Comparison of ENCODE assay signal across 23 cellular contexts in the genomic region with DNA sequence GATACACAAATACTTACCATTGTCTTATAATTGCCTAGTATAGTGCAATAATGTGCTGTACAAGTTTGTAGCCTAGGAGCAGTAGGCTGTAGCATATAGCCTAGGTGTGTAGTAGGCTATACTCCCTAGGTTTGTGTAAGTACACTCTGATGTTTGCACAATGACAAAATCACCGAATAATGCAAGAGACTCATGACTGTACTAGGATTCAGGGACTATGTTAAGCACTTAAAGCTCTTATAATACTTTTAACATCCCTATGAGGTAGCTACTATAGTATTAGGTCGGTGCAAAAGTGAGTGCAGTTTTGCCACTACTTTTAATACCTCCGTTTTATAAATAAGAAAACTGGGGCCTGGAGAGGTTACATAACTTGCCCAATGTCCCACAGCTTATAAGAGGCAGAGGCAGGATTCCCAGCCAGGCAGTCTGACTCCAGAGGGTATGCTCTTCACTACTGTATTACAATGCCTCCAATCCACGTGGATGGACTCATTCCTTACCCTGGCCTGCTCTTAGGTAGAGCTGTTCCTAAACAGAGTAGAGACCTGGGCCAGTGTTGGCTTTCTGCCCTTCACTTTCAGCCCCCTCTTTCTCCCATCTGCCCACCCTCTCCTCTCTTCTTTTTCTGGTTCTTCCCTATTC.
"Had no signal": no experiment of that assay in that cellular context is flagged by ENCODE, and none has a peak within 500 bp of the region (broad histone marks: within the 10 kb centered on the region; RNA-seq: fewer than 3 reads in every experiment).

No MANE protein-coding gene starts in this region.

- H3K4me2 ChIP-seq: KMS-11, SK-N-SH had no signal

- H3K27me3 ChIP-seq: adrenal gland, SJCRH30 had no signal

- DNase-seq: activated CD4-positive, alpha-beta T cell treated with anti-CD3 and anti-CD28 coated beads for 48 hours; activated CD4-positive, alpha-beta T cell treated with anti-CD3 and anti-CD28 coated beads, Interleukin-2, amount 50 U/mL, for 4 hours; activated CD4-positive, CD25-positive, alpha-beta regulatory T cell treated with anti-CD3 and anti-CD28 coated beads, Interleukin-2, amount 50 U/mL, for 72 hours; activated CD8-positive, alpha-beta memory T cell treated with anti-CD3 and anti-CD28 coated beads, Interleukin-2, amount 50 U/mL, for 48 hours; activated CD8-positive, alpha-beta T cell treated with anti-CD3 and anti-CD28 coated beads, Interleukin-2, amount 10 ng/mL, durations not matched to agents 7 days and 5 days; activated naive CD4-positive, alpha-beta T cell treated with anti-CD3 and anti-CD28 coated beads, Interleukin-2, amount 50 U/mL, for 16 hours; activated naive CD8-positive, alpha-beta T cell treated with anti-CD3 and anti-CD28 coated beads, Interleukin-2, amount 10 ng/mL, durations not matched to agents 7 days and 5 days; activated T-cell treated with anti-CD3 and anti-CD28 coated beads, Interleukin-2, amount 50 U/mL, for 1 hour; adrenal gland; anterior cingulate cortex; caudate nucleus; NCI-H1092; NCI-H1417; NCI-H1930; NCI-H2107; NCI-H2171 treated with DMSO at 0.1 percent for 48 hours; NCI-H226; NCI-H69; SJCRH30; SK-N-SH; T-helper 1 cell had no signal

- H3K9me3 ChIP-seq: adrenal gland, SJCRH30, SK-N-SH had no signal

- H3K9ac ChIP-seq: KMS-11, SK-N-SH had no signal

- H3K27ac ChIP-seq: adrenal gland, KMS-11, SJCRH30 had no signal

- ATAC-seq: activated CD8-positive, alpha-beta T cell treated with anti-CD3 and anti-CD28 coated beads, Interleukin-2, amount 10 ng/mL, durations not matched to agents 7 days and 5 days; WTC11 had no signal

- H3K4me3 ChIP-seq: adrenal gland, SJCRH30 had no signal

- H3K36me3 ChIP-seq: adrenal gland, SJCRH30 had no signal
